In genomic region chr11:73350908-73351636, GRCh38 we compare ENCODE assay signal across 8 cellular contexts. TPM values are rescaled to one million over a fixed set of nuclear protein-coding genes. Genes with fewer than 3 reads are reported as not detected.
DNase-seq lines count a peak whose midpoint lies in the region; ATAC-seq, FAIRE-seq and TF ChIP-seq lines count a peak whose summit lies in the region.

No MANE protein-coding gene starts in this region.

- TF ChIP-seq EP300 in H1 (IDR thresholded peaks at IDR 0.05; ENCODE audit: borderline replicate concordance in 1 of 2, low read depth in 2 of 2, low read length in 2 of 2), result no peak

- no peaks in the 10 kb centered on the region for H3K27me3 ChIP-seq in BLaER1 treated with 17β-estradiol and CSF1 and Interleukin-3, amounts not matched to agents 10 nM and 100 nM
- no peaks in the 10 kb centered on the region for H3K27me3 ChIP-seq in H1 (replicated peaks in 1 of 4; ENCODE audit: control insufficient read depth in 3 of 4, extremely low read depth in 1 of 4, insufficient read depth in 3 of 4, low read length in 3 of 4)

- H4K8ac ChIP-seq in H1 (ENCODE audit: extremely low read depth, insufficient read depth, low read length), result no peak overlapping the region

- TF ChIP-seq POLR2A in H1 (IDR thresholded peaks at IDR 0.05; ENCODE audit: control extremely low read depth in 1 of 2, low read depth in 2 of 2, low read length in 2 of 2), result no peak

- peak overlapping the region in 7 of 11 experiments; percentile 20 to 55 (median 43); a peak in 10 of 22 replicates for H3K4me2 ChIP-seq in BLaER1 treated with 17β-estradiol and CSF1 and Interleukin-3, amounts not matched to agents 10 nM and 100 nM
- H3K4me2 ChIP-seq in H1 (ENCODE audit: insufficient read depth in 1 of 2, low read depth in 2 of 2, low read length in 2 of 2), result no peak overlapping the region

- TF ChIP-seq RAD21 in H1 (IDR thresholded peaks at IDR 0.05 in 1 of 2, conservative IDR thresholded peaks at IDR 0.05 in 1 of 2; ENCODE audit: low read depth in 2 of 2, low read length in 2 of 2), result peak; percentile 65 to 74

- H3K36me3 ChIP-seq in BLaER1 treated with 17β-estradiol and CSF1 and Interleukin-3, amounts not matched to agents 10 nM and 100 nM, result no peaks in the 10 kb centered on the region
- H3K36me3 ChIP-seq in H1 (ENCODE audit: control insufficient read depth in 2 of 4, insufficient read depth in 4 of 4, low read length in 3 of 4), result no peaks in the 10 kb centered on the region

- no peaks in the 10 kb centered on the region for H3K9me3 ChIP-seq in BLaER1 treated with 17β-estradiol and CSF1 and Interleukin-3, amounts not matched to agents 10 nM and 100 nM (replicated peaks in 1 of 11)
- no peaks in the 10 kb centered on the region for H3K9me3 ChIP-seq in H1 (ENCODE audit: insufficient read depth in 2 of 2, low read depth in 1 of 2, low read length in 1 of 2)

- no peak overlapping the region for H2AK5ac ChIP-seq in H1 (ENCODE audit: low read depth, low read length)

- 27% methylated on average over 16 of the region's 16 CpGs; no CpG with 5 or more reads in 1 of the 2 experiments for WGBS in H1 (ENCODE audit: extremely low coverage in 1 of 2, insufficient coverage in 1 of 2, insufficient read length in 1 of 2, insufficient replicate concordance in 2 of 2, low coverage in 1 of 2, low lambda C conversion rate in 2 of 2, missing lambda C conversion rate in 1 of 2), 2 experiments

- H4K20me1 ChIP-seq in BLaER1 treated with 17β-estradiol and CSF1 and Interleukin-3, amounts not matched to agents 10 nM and 100 nM, result no peaks in the 10 kb centered on the region
- H4K20me1 ChIP-seq in H1 (replicated peaks in 1 of 2; ENCODE audit: control insufficient read depth in 1 of 2, insufficient read depth in 2 of 2, low read length in 2 of 2), result peaks cover 0 to 9% of the 10 kb centered on the region in 2 experiments

- no peak overlapping the region for H3K23ac ChIP-seq in H1 (ENCODE audit: insufficient read length)

- no peak overlapping the region for H3K4ac ChIP-seq in H1 (replicated peaks; ENCODE audit: insufficient read length, low read depth, low read length)

- H3K4me1 ChIP-seq in BLaER1 treated with 17β-estradiol and CSF1 and Interleukin-3, amounts not matched to agents 10 nM and 100 nM, result peaks cover 12 to 37% (median 31%) of the 10 kb centered on the region in 10 experiments
- no peaks in the 10 kb centered on the region; a peak in 2 of 7 replicates for H3K4me1 ChIP-seq in H1 (replicated peaks in 1 of 4; ENCODE audit: control insufficient read depth in 3 of 4, insufficient read depth in 4 of 4, low read length in 3 of 4)

- no peak overlapping the region for H2BK120ac ChIP-seq in H1 (replicated peaks; ENCODE audit: low read depth, low read length)

- H3K27ac Mint-ChIP-seq in activated CD4-positive, alpha-beta memory T cell treated with anti-CD3 and anti-CD28 coated beads for 36 hours, result no peak overlapping the region
- no peak overlapping the region for H3K27ac Mint-ChIP-seq in stimulated activated memory B cell treated with anti-CD40 and anti-IgM and Interleukin-4, amounts not matched to agents 10 μg/mL and 1 μg/mL and 100 μg/mL, for 72 hours

- no peak overlapping the region for H2AFZ ChIP-seq in H1 (ENCODE audit: low read length)

- CTCF ChIA-PET in activated CD4-positive, alpha-beta memory T cell treated with anti-CD3 and anti-CD28 coated beads for 36 hours (lab: Charles Lee), result interaction anchor here (0.6 to 6.4 kb wide), 53 partner anchors 9 to 1208 kb away, joined by 3 to 108 read pairs (median 5); partner anchors contain the start of genes FAM168A and RELT
- CTCF ChIA-PET in H1 (lab: Charles Lee; ENCODE audit: partially characterized antibody), result interaction anchor here (0.5 to 59.1 kb wide), 47 partner anchors 1 to 1351 kb away, joined by 3 to 1456 read pairs (median 5); partner anchors contain the start of genes P2RY6 and RELT

- H3K79me1 ChIP-seq in H1 (ENCODE audit: low read depth, low read length), result no peaks in the 10 kb centered on the region

- DNase-seq in HFF-Myc (ENCODE audit: extremely low read depth, low read depth) (no peak), NCI-H69 (lab: John Stamatoyannopoulos, UW) (peak; percentile 77), H1 (ENCODE audit: low read depth in 1 of 2, low spot score in 2 of 2) (peak in 1 of 2 experiments; percentile 63), mucosa of gallbladder (ENCODE audit: low spot score) (peak; percentile 51)
- peak; percentile 76 for DNase-seq in activated CD4-positive, alpha-beta memory T cell treated with anti-CD3 and anti-CD28 coated beads for 36 hours

- peak overlapping the region in 5 of 11 experiments; percentile 4 to 44 (median 21); a peak in 2 of 22 replicates for H3K9ac ChIP-seq in BLaER1 treated with 17β-estradiol and CSF1 and Interleukin-3, amounts not matched to agents 10 nM and 100 nM
- H3K9ac ChIP-seq in H1 (replicated peaks in 1 of 4; ENCODE audit: extremely low read depth in 1 of 4, low read depth in 3 of 4, low read length in 3 of 4), result no peak overlapping the region

- no peak overlapping the region for H2BK5ac ChIP-seq in H1 (ENCODE audit: low read depth, low read length)

- no peak overlapping the region for H2BK12ac ChIP-seq in H1 (ENCODE audit: low read depth, low read length)

- no peak overlapping the region for H3K4me3 ChIP-seq in BLaER1 treated with 17β-estradiol and CSF1 and Interleukin-3, amounts not matched to agents 10 nM and 100 nM
- H3K4me3 ChIP-seq in HFF-Myc (replicated peaks; ENCODE audit: low read depth, low read length), result no peak overlapping the region
- H3K4me3 ChIP-seq in H1 (ENCODE audit: extremely low read depth in 1 of 4, insufficient read depth in 2 of 4, low read depth in 3 of 4, low read length in 4 of 4), result no peak overlapping the region

- TF ChIP-seq CTCF in HFF-Myc (IDR thresholded peaks at IDR 0.05; ENCODE audit: low read depth, low read length, missing control alignments) (peak; percentile 97), H1 (IDR thresholded peaks at IDR 0.05; ENCODE audit: control extremely low read depth in 1 of 3, insufficient read depth in 1 of 3, low read depth in 1 of 3, low read length in 3 of 3) (peak; percentile 82 to 88 (median 85))

- no peak overlapping the region for H3K14ac ChIP-seq in H1 (ENCODE audit: insufficient read length)

- no peak overlapping the region; the same call in 1 of the 2 replicates for H2BK15ac ChIP-seq in H1 (ENCODE audit: low read length)

- peak overlapping the region in 8 of 11 experiments; percentile 1 to 58 (median 38); a peak in 9 of 22 replicates for H3K27ac ChIP-seq in BLaER1 treated with 17β-estradiol and CSF1 and Interleukin-3, amounts not matched to agents 10 nM and 100 nM
- no peak overlapping the region for H3K27ac ChIP-seq in H1 (ENCODE audit: low read depth, low read length)

- no peak overlapping the region for H4K91ac ChIP-seq in H1 (replicated peaks; ENCODE audit: insufficient read length, low read length)

- no peak overlapping the region for H2BK20ac ChIP-seq in H1 (ENCODE audit: low read length)

- POLR2A ChIA-PET in activated CD4-positive, alpha-beta memory T cell treated with anti-CD3 and anti-CD28 coated beads for 36 hours (lab: Charles Lee), result interaction anchor here (0.6 to 1.9 kb wide), 2 partner anchors 34 to 42 kb away, joined by 4 to 12 read pairs; no protein-coding TSS in a partner anchor
- POLR2A ChIA-PET in H1 (lab: Charles Lee; ENCODE audit: partially characterized antibody), result interaction anchor here (0.9 to 1.9 kb wide), 5 partner anchors 9 to 43 kb away, joined by 3 to 6 read pairs (median 4); no protein-coding TSS in a partner anchor

- no peak overlapping the region for H3K56ac ChIP-seq in H1 (replicated peaks; ENCODE audit: insufficient read length, low read depth, low read length)

- no peaks in the 10 kb centered on the region for H3K9me3 Mint-ChIP-seq in activated CD4-positive, alpha-beta memory T cell treated with anti-CD3 and anti-CD28 coated beads for 36 hours
- H3K9me3 Mint-ChIP-seq in stimulated activated memory B cell treated with anti-CD40 and anti-IgM and Interleukin-4, amounts not matched to agents 10 μg/mL and 1 μg/mL and 100 μg/mL, for 72 hours, result no peaks in the 10 kb centered on the region

- H3K23me2 ChIP-seq in H1 (ENCODE audit: low read depth, low read length), result no peaks in the 10 kb centered on the region

- H3K4me1 Mint-ChIP-seq in activated CD4-positive, alpha-beta memory T cell treated with anti-CD3 and anti-CD28 coated beads for 36 hours (ENCODE audit: low read depth), result no peaks in the 10 kb centered on the region
- H3K4me1 Mint-ChIP-seq in stimulated activated memory B cell treated with anti-CD40 and anti-IgM and Interleukin-4, amounts not matched to agents 10 μg/mL and 1 μg/mL and 100 μg/mL, for 72 hours, result peaks cover 9% of the 10 kb centered on the region

- peak; percentile 69 for ATAC-seq in stimulated activated memory B cell treated with anti-CD40 and anti-IgM and Interleukin-4, amounts not matched to agents 10 μg/mL and 1 μg/mL and 100 μg/mL, for 72 hours
- ATAC-seq in HG03520 (IDR thresholded peaks at IDR 0.05; ENCODE audit: unreplicated experiment), result no peak

- H3K4me3 Mint-ChIP-seq in activated CD4-positive, alpha-beta memory T cell treated with anti-CD3 and anti-CD28 coated beads for 36 hours, result no peak overlapping the region
- H3K4me3 Mint-ChIP-seq in stimulated activated memory B cell treated with anti-CD40 and anti-IgM and Interleukin-4, amounts not matched to agents 10 μg/mL and 1 μg/mL and 100 μg/mL, for 72 hours, result no peak overlapping the region

- no peaks in the 10 kb centered on the region for H3K27me3 Mint-ChIP-seq in activated CD4-positive, alpha-beta memory T cell treated with anti-CD3 and anti-CD28 coated beads for 36 hours
- H3K27me3 Mint-ChIP-seq in stimulated activated memory B cell treated with anti-CD40 and anti-IgM and Interleukin-4, amounts not matched to agents 10 μg/mL and 1 μg/mL and 100 μg/mL, for 72 hours, result no peaks in the 10 kb centered on the region

- H3K79me2 ChIP-seq in H1 (ENCODE audit: control insufficient read depth in 1 of 2, insufficient read depth in 2 of 2, low read length in 2 of 2), result no peaks in the 10 kb centered on the region

- no peaks in the 10 kb centered on the region for H3K36me3 Mint-ChIP-seq in activated CD4-positive, alpha-beta memory T cell treated with anti-CD3 and anti-CD28 coated beads for 36 hours
- H3K36me3 Mint-ChIP-seq in stimulated activated memory B cell treated with anti-CD40 and anti-IgM and Interleukin-4, amounts not matched to agents 10 μg/mL and 1 μg/mL and 100 μg/mL, for 72 hours, result peaks cover 39% of the 10 kb centered on the region

- no peak overlapping the region for H3K18ac ChIP-seq in H1 (ENCODE audit: extremely low read depth, low read length)

- no peak overlapping the region for H4K5ac ChIP-seq in H1 (ENCODE audit: insufficient read length, low read depth, low read length)

- intact Hi-C loops in activated CD4-positive, alpha-beta memory T cell treated with anti-CD3 and anti-CD28 coated beads for 36 hours (cut with micrococcal nuclease), result loop anchor here (1.0 kb wide), 3 partner anchors 25 to 310 kb away; partner anchors contain the start of gene RELT

- FAIRE-seq in H1 (lab: Jason Lieb, UNC), result no peak

RNA-seq across cellular contexts. Expression of gene RELT, which starts 25.1 kb away (rescaled TPM):
- total RNA-seq in activated CD4-positive, alpha-beta memory T cell treated with anti-CD3 and anti-CD28 coated beads for 36 hours, result 10 to 100 TPM; 18.5 to 18.9 TPM
- 5.3 and 5.7 TPM in 2 replicates for total RNA-seq in H1 (2021; fragmentation: NEBNext Ultra II Directional; extraction: Animal tissue kit (Norgen Biotek cat#: 25700))
- 3.4 and 4.4 TPM in 2 replicates for polyA plus RNA-seq in H1 (2011; rRNA removed)
- polyA plus RNA-seq in H1 (2011; cell fraction: cytosol; rRNA removed), result 4.2 TPM
- polyA plus RNA-seq in H1 (2011; cell fraction: nucleus; rRNA removed), result 12.1 TPM
- polyA plus RNA-seq in H1 (2012, experiment 1 of 2), result 2.3 to 5.2 TPM (median 4.2 TPM) in 4 replicates
- 3.3 TPM for polyA plus RNA-seq in H1 (2012, experiment 2 of 2)
- 4.5 TPM for polyA plus RNA-seq in H1 (2013, experiment 1 of 2)
- polyA plus RNA-seq in H1 (2013, experiment 2 of 2), result 4.2 TPM
- polyA minus RNA-seq in H1 (2011; rRNA and poly(A)+ RNA removed), result 2.4 TPM in 2 replicates
- 4.7 TPM for polyA minus RNA-seq in H1 (2011; cell fraction: cytosol; rRNA and poly(A)+ RNA removed)
- 6.6 TPM for polyA minus RNA-seq in H1 (2011; cell fraction: nucleus; rRNA and poly(A)+ RNA removed)
- 5.9 TPM for total RNA-seq in mucosa of gallbladder

RNA-seq across cellular contexts. Expression of gene ARHGEF17, which starts 43.0 kb away (rescaled TPM):
- total RNA-seq in activated CD4-positive, alpha-beta memory T cell treated with anti-CD3 and anti-CD28 coated beads for 36 hours, result under 1 TPM in 1 of 2 experiments, not detected in 1; 0.07 TPM
- total RNA-seq in H1 (2021; fragmentation: NEBNext Ultra II Directional; extraction: Animal tissue kit (Norgen Biotek cat#: 25700)), result 12.9 and 14.6 TPM in 2 replicates
- polyA plus RNA-seq in H1 (2011; rRNA removed), result 11.3 and 23.4 TPM in 2 replicates
- polyA plus RNA-seq in H1 (2011; cell fraction: cytosol; rRNA removed), result 12.4 TPM
- polyA plus RNA-seq in H1 (2011; cell fraction: nucleus; rRNA removed), result 65.2 TPM
- polyA plus RNA-seq in H1 (2012, experiment 1 of 2), result 5.6 to 10.8 TPM (median 10.0 TPM) in 4 replicates
- 7.7 TPM for polyA plus RNA-seq in H1 (2012, experiment 2 of 2)
- polyA plus RNA-seq in H1 (2013, experiment 1 of 2), result 5.6 TPM
- polyA plus RNA-seq in H1 (2013, experiment 2 of 2), result 5.2 TPM
- polyA minus RNA-seq in H1 (2011; rRNA and poly(A)+ RNA removed), result 15.5 and 17.0 TPM in 2 replicates
- polyA minus RNA-seq in H1 (2011; cell fraction: cytosol; rRNA and poly(A)+ RNA removed), result 26.9 TPM
- polyA minus RNA-seq in H1 (2011; cell fraction: nucleus; rRNA and poly(A)+ RNA removed), result 34.7 TPM
- total RNA-seq in mucosa of gallbladder, result 69.2 TPM

Comparison
In these comparisons a context has a peak if more than half of its experiments do, and no peak if none do; other contexts are left out.
1. H3K4me2 ChIP-seq: peak in BLaER1 treated with 17β-estradiol and CSF1 and Interleukin-3, amounts not matched to agents 10 nM and 100 nM (7 of 11); none in H1 (0 of 2).
2. RNA of gene ARHGEF17, which starts 43.0 kb away (total RNA-seq): 69.2 TPM in mucosa of gallbladder (single experiment) and 12.9 to 14.6 TPM in H1; 0.07 TPM in activated CD4-positive, alpha-beta memory T cell treated with anti-CD3 and anti-CD28 coated beads for 36 hours; every median in the first group is over 10 times any median in the second.